Comparison of ENCODE assay signal across 16 cellular contexts in genomic region chrX:8586953-8587352, GRCh38.
"Had no signal": no experiment of that assay in that cellular context is flagged by ENCODE, and none has a peak within 500 bp of the region (broad histone marks: within the 10 kb centered on the region; RNA-seq: fewer than 3 reads in every experiment).

No MANE protein-coding gene starts in this region.

- DNase-seq: effector memory CD4-positive, alpha-beta T cell; heart left ventricle; hypothalamus; kidney glomerular epithelial cell; mammary epithelial cell; naive thymus-derived CD8-positive, alpha-beta T cell; posterior cingulate gyrus; sigmoid colon; stimulated activated CD4-positive, alpha-beta T cell treated with anti-CD3 and anti-CD28 coated beads, Interleukin-2, amount 100 ng/mL, for 24 hours; stimulated activated CD4-positive, alpha-beta T cell treated with anti-CD3 and anti-CD28 coated beads, Interleukin-4, amount 100 ng/mL, for 4 hours; stimulated activated naive B cell treated with anti-CD40 and anti-IgM and Interleukin-4, amounts not matched to agents 10 μg/mL and 1 μg/mL and 100 μg/mL, for 72 hours; stimulated activated naive CD8-positive, alpha-beta T cell treated with anti-CD3 and anti-CD28 coated beads, Interleukin-15, amount 100 ng/mL, for 72 hours; transverse colon had no signal

- H3K4me1 Mint-ChIP-seq: naive thymus-derived CD8-positive, alpha-beta T cell; stimulated activated naive B cell treated with anti-CD40 and anti-IgM and Interleukin-4, amounts not matched to agents 10 μg/mL and 1 μg/mL and 100 μg/mL, for 72 hours; stimulated activated naive CD8-positive, alpha-beta T cell treated with anti-CD3 and anti-CD28 coated beads, Interleukin-15, amount 100 ng/mL, for 72 hours had no signal

- H3K27me3 Mint-ChIP-seq: stimulated activated naive B cell treated with anti-CD40 and anti-IgM and Interleukin-4, amounts not matched to agents 10 μg/mL and 1 μg/mL and 100 μg/mL, for 72 hours; stimulated activated naive CD8-positive, alpha-beta T cell treated with anti-CD3 and anti-CD28 coated beads, Interleukin-15, amount 100 ng/mL, for 72 hours had no signal

- H3K36me3 Mint-ChIP-seq: naive thymus-derived CD8-positive, alpha-beta T cell; stimulated activated naive B cell treated with anti-CD40 and anti-IgM and Interleukin-4, amounts not matched to agents 10 μg/mL and 1 μg/mL and 100 μg/mL, for 72 hours had no signal

- H3K27ac Mint-ChIP-seq: naive thymus-derived CD8-positive, alpha-beta T cell; stimulated activated naive B cell treated with anti-CD40 and anti-IgM and Interleukin-4, amounts not matched to agents 10 μg/mL and 1 μg/mL and 100 μg/mL, for 72 hours; stimulated activated naive CD8-positive, alpha-beta T cell treated with anti-CD3 and anti-CD28 coated beads, Interleukin-15, amount 100 ng/mL, for 72 hours had no signal

- ATAC-seq: esophagus mucosa; heart left ventricle; left lobe of liver; naive thymus-derived CD8-positive, alpha-beta T cell; stimulated activated naive B cell treated with anti-CD40 and anti-IgM and Interleukin-4, amounts not matched to agents 10 μg/mL and 1 μg/mL and 100 μg/mL, for 72 hours; stimulated activated naive CD8-positive, alpha-beta T cell treated with anti-CD3 and anti-CD28 coated beads, Interleukin-15, amount 100 ng/mL, for 72 hours had no signal

- H3K9me3 Mint-ChIP-seq: neural crest cell had no signal

- H3K4me3 Mint-ChIP-seq: naive thymus-derived CD8-positive, alpha-beta T cell; neural crest cell; stimulated activated naive B cell treated with anti-CD40 and anti-IgM and Interleukin-4, amounts not matched to agents 10 μg/mL and 1 μg/mL and 100 μg/mL, for 72 hours; stimulated activated naive CD8-positive, alpha-beta T cell treated with anti-CD3 and anti-CD28 coated beads, Interleukin-15, amount 100 ng/mL, for 72 hours had no signal
